In genomic region chr18:54679318-54680149, GRCh38 we compare ENCODE assay signal across 8 cellular contexts.
DNase-seq lines count a peak whose midpoint lies in the region; ATAC-seq and TF ChIP-seq lines count a peak whose summit lies in the region.

No MANE protein-coding gene starts in this region.

- ATAC-seq in aorta (ENCODE audit: low FRiP score) = no peak

- H3K27me3 ChIP-seq in OCI-LY3 (ENCODE audit: low read depth, low read length) = 0 out of 2 replicates have a peak, but pooled peaks cover 6% of the 10 kb centered on the region
- no peaks in the 10 kb centered on the region for H3K27me3 ChIP-seq in dorsolateral prefrontal cortex
- H3K27me3 ChIP-seq in aorta (ENCODE audit: control insufficient read depth in 1 of 2, insufficient read depth in 2 of 2, low read length in 1 of 2) = no peaks in the 10 kb centered on the region

- no peaks in the 10 kb centered on the region for H3K79me2 ChIP-seq in OCI-LY3 (ENCODE audit: low read length)

- no peak overlapping the region for H3K27ac Mint-ChIP-seq in activated CD4-positive, alpha-beta T cell treated with anti-CD3 and anti-CD28 coated beads, Interleukin-2, amount 10 ng/mL, durations not matched to agents 24 days and 14 days
- H3K27ac Mint-ChIP-seq in T-helper 2 cell treated with Interferon-gamma antibody and Interleukin-4, amounts not matched to agents 5 μg/mL and 100 μg/mL, for 36 hours = no peak overlapping the region

- H3K27me3 Mint-ChIP-seq in activated CD4-positive, alpha-beta T cell treated with anti-CD3 and anti-CD28 coated beads, Interleukin-2, amount 10 ng/mL, durations not matched to agents 24 days and 14 days = peaks cover 27% of the 10 kb centered on the region
- H3K27me3 Mint-ChIP-seq in T-helper 2 cell treated with Interferon-gamma antibody and Interleukin-4, amounts not matched to agents 5 μg/mL and 100 μg/mL, for 36 hours (ENCODE audit: low read depth) = peaks cover 26% of the 10 kb centered on the region

- 22 to 24% methylated on average over 4 of the region's 4 CpGs for WGBS in aorta, 2 donors

- no peak overlapping the region for H2AFZ ChIP-seq in OCI-LY3 (ENCODE audit: low read depth, low read length)

- H3K36me3 ChIP-seq in OCI-LY3 (replicated peaks; ENCODE audit: low read depth, low read length) (no peaks in the 10 kb centered on the region), aorta (ENCODE audit: control insufficient read depth in 1 of 2, insufficient read depth in 2 of 2, low read length in 1 of 2) (no peaks in the 10 kb centered on the region)

- H3K4me2 ChIP-seq in OCI-LY3 (ENCODE audit: low read length) = peak overlapping the region; percentile 54

- intact Hi-C loops in activated CD4-positive, alpha-beta T cell treated with anti-CD3 and anti-CD28 coated beads, Interleukin-2, amount 10 ng/mL, durations not matched to agents 24 days and 14 days (cut with micrococcal nuclease) = loop anchor here (1.0 to 10.0 kb wide), 2 partner anchors 275 to 304 kb away; partner anchors contain the start of gene CCDC68
- intact Hi-C loops in dorsolateral prefrontal cortex (cut with DNase I) (loop anchor here (2.0 to 10.0 kb wide), 4 partner anchors 235 to 1895 kb away; no protein-coding TSS in a partner anchor), aorta (cut with DNase I) (loop anchor here in 1 of 2 donors (10.0 kb wide), 1 partner anchor 305 kb away; no protein-coding TSS in a partner anchor)

- no peak overlapping the region for H3K9ac ChIP-seq in OCI-LY3 (ENCODE audit: low read length)

- no peaks in the 10 kb centered on the region for H3K9me3 ChIP-seq in OCI-LY3 (ENCODE audit: insufficient read depth, low read length)
- H3K9me3 ChIP-seq in aorta (ENCODE audit: control insufficient read depth, low read length) = no peaks in the 10 kb centered on the region

- H3K4me1 ChIP-seq in OCI-LY3 (ENCODE audit: low read length) (peaks cover 15% of the 10 kb centered on the region), aorta (ENCODE audit: control insufficient read depth in 1 of 2, insufficient read depth in 2 of 2, low read length in 2 of 2) (no peaks in the 10 kb centered on the region)

- no peak overlapping the region for H3K4me3 Mint-ChIP-seq in activated CD4-positive, alpha-beta T cell treated with anti-CD3 and anti-CD28 coated beads, Interleukin-2, amount 10 ng/mL, durations not matched to agents 24 days and 14 days
- no peak overlapping the region for H3K4me3 Mint-ChIP-seq in T-helper 2 cell treated with Interferon-gamma antibody and Interleukin-4, amounts not matched to agents 5 μg/mL and 100 μg/mL, for 36 hours

- peaks cover 4% of the 10 kb centered on the region for H3K4me1 Mint-ChIP-seq in activated CD4-positive, alpha-beta T cell treated with anti-CD3 and anti-CD28 coated beads, Interleukin-2, amount 10 ng/mL, durations not matched to agents 24 days and 14 days
- H3K4me1 Mint-ChIP-seq in T-helper 2 cell treated with Interferon-gamma antibody and Interleukin-4, amounts not matched to agents 5 μg/mL and 100 μg/mL, for 36 hours (ENCODE audit: low read depth) = peaks cover 3% of the 10 kb centered on the region

- H3K9me3 Mint-ChIP-seq in activated CD4-positive, alpha-beta T cell treated with anti-CD3 and anti-CD28 coated beads, Interleukin-2, amount 10 ng/mL, durations not matched to agents 24 days and 14 days = no peaks in the 10 kb centered on the region
- no peaks in the 10 kb centered on the region for H3K9me3 Mint-ChIP-seq in T-helper 2 cell treated with Interferon-gamma antibody and Interleukin-4, amounts not matched to agents 5 μg/mL and 100 μg/mL, for 36 hours

- no peaks in the 10 kb centered on the region for H3K36me3 Mint-ChIP-seq in activated CD4-positive, alpha-beta T cell treated with anti-CD3 and anti-CD28 coated beads, Interleukin-2, amount 10 ng/mL, durations not matched to agents 24 days and 14 days (ENCODE audit: low read depth)
- no peaks in the 10 kb centered on the region for H3K36me3 Mint-ChIP-seq in T-helper 2 cell treated with Interferon-gamma antibody and Interleukin-4, amounts not matched to agents 5 μg/mL and 100 μg/mL, for 36 hours (ENCODE audit: low read depth)

- H3K4me3 ChIP-seq in OCI-LY3 (ENCODE audit: low read length) = peak overlapping the region; percentile 11
- H3K4me3 ChIP-seq in dorsolateral prefrontal cortex = no peak overlapping the region
- no peak overlapping the region for H3K4me3 ChIP-seq in aorta (ENCODE audit: low read length in 2 of 2)

- H4K20me1 ChIP-seq in OCI-LY3 (ENCODE audit: insufficient read depth, low read length) = no peaks in the 10 kb centered on the region

- H3K27ac ChIP-seq in OCI-LY3 (ENCODE audit: low read length) (no peak overlapping the region), dorsolateral prefrontal cortex (no peak overlapping the region), aorta (ENCODE audit: low read depth in 1 of 2, low read length in 2 of 2) (no peak overlapping the region)

- TF ChIP-seq CTCF in OCI-LY3 (IDR thresholded peaks at IDR 0.05; ENCODE audit: low read depth, low read length) (peak; percentile 99), dorsolateral prefrontal cortex (IDR thresholded peaks at IDR 0.05 in 54 of 56, conservative IDR thresholded peaks at IDR 0.05 in 2 of 56; ENCODE audit: low read depth in 1 of 56, partially characterized antibody in 56 of 56) (peak; percentile 12 to 84 (median 64))

- DNase-seq in activated CD4-positive, alpha-beta T cell treated with anti-CD3 and anti-CD28 coated beads, Interleukin-2, amount 10 ng/mL, durations not matched to agents 24 days and 14 days = peak; percentile 73
- no peak for DNase-seq in activated CD4-positive, alpha-beta T cell treated with anti-CD3 and anti-CD28 coated beads for 1 hour
- DNase-seq in HPDE6-E6E7 (ENCODE audit: extremely low spot score) (peak; percentile 43), dorsolateral prefrontal cortex (no peak), mucosa of gallbladder (ENCODE audit: low spot score) (peak; percentile 22), aorta (no peak)
- DNase-seq in T-helper 2 cell treated with Interferon-gamma antibody and Interleukin-4, amounts not matched to agents 5 μg/mL and 100 μg/mL, for 36 hours (ENCODE audit: low spot score) = no peak

Comparison
In these comparisons a context has a peak if more than half of its experiments do, and no peak if none do; other contexts are left out.
1. DNase-seq: peak in activated CD4-positive, alpha-beta T cell treated with anti-CD3 and anti-CD28 coated beads, Interleukin-2, amount 10 ng/mL, durations not matched to agents 24 days and 14 days (single experiment), HPDE6-E6E7 (single experiment) and mucosa of gallbladder (single experiment); none in activated CD4-positive, alpha-beta T cell treated with anti-CD3 and anti-CD28 coated beads for 1 hour (single experiment), dorsolateral prefrontal cortex (0 of 10), aorta (0 of 2) and T-helper 2 cell treated with Interferon-gamma antibody and Interleukin-4, amounts not matched to agents 5 μg/mL and 100 μg/mL, for 36 hours (single experiment).